3 cellular contexts compared by ENCODE assay signal in genomic region chr10:47152861-47153349, GRCh38.
A peak's percentile ranks its signal among the peaks of the same experiment; 100 is the strongest.
TF ChIP-seq lines count a peak whose summit lies in the region.

No MANE protein-coding gene starts in this region.

TF ChIP-seq in SK-N-SH, 30 proteins besides CTCF, POLR2A, EP300 and RAD21:
- TF ChIP-seq PBX3 (IDR thresholded peaks at IDR 0.05) (no peak), SIN3A (IDR thresholded peaks at IDR 0.05; ENCODE audit: borderline replicate concordance, low read depth, low read length) (no peak), JUND (IDR thresholded peaks at IDR 0.05) (no peak)

TF ChIP-seq in SK-N-SH treated with all-trans-retinoic acid at 6 μM for 48 hours, 23 proteins besides CTCF, POLR2A, EP300 and RAD21:
- TF ChIP-seq CSDC2 (CRISPR knock-in tag; IDR thresholded peaks at IDR 0.05) (no peak), ZNF565 (CRISPR knock-in tag; conservative IDR thresholded peaks at IDR 0.05; ENCODE audit: low read depth) (no peak)

TF ChIP-seq in H1, 55 proteins besides CTCF, POLR2A, EP300 and RAD21:
- TF ChIP-seq TAF7 (optimal IDR thresholded peaks at IDR 0.05; ENCODE audit: borderline replicate concordance, low read depth, low read length): no peak
- TF ChIP-seq JUND (IDR thresholded peaks at IDR 0.05; ENCODE audit: low read length): peak; percentile 62; the same call in 1 of the 2 replicates
